Comparison of ENCODE assay signal across 8 cellular contexts in genomic region chr14:35402323-35403084, GRCh38. TPM values are rescaled to one million over a fixed set of nuclear protein-coding genes. Genes with fewer than 3 reads are reported as not detected.
DNase-seq lines count a peak whose midpoint lies in the region; ATAC-seq and TF ChIP-seq lines count a peak whose summit lies in the region.

No MANE protein-coding gene starts in this region.

- H3K9me2 ChIP-seq in HCT116 (ENCODE audit: insufficient read depth): no peaks in the 10 kb centered on the region

- no peak overlapping the region; the same call in 1 of the 2 replicates for H3K27ac ChIP-seq in HCT116 (ENCODE audit: low read depth, low read length)
- H3K27ac ChIP-seq in gastroesophageal sphincter: peak overlapping the region; percentile 91 to 100 (median 100)
- peak overlapping the region; percentile 54 to 100 (median 100) for H3K27ac ChIP-seq in skin epidermis

- H3K79me2 ChIP-seq in HCT116 (ENCODE audit: insufficient read depth, low read length): peaks cover 16% of the 10 kb centered on the region

- intact Hi-C loops in HCT116 (cut with micrococcal nuclease): loop anchor here (5.0 kb wide), 1 partner anchor 70 kb away; no protein-coding TSS in a partner anchor

- DNase-seq in HCT116 (ENCODE audit: low read depth, low spot score) (no peak), NCI-H1436 (lab: John Stamatoyannopoulos, UW) (no peak), retina (no peak), DMS153 treated with DMSO at 0.1 percent for 48 hours (lab: John Stamatoyannopoulos, UW; ENCODE audit: unreplicated experiment) (no peak), NCI-H1105 treated with DMSO at 0.1 percent for 48 hours (lab: John Stamatoyannopoulos, UW) (no peak)
- DNase-seq in activated T-cell treated with anti-CD3 and anti-CD28 coated beads, Interleukin-2, amount 50 U/mL, for 4 hours: peak; percentile 29

- H4K20me1 ChIP-seq in HCT116 (ENCODE audit: insufficient read depth): no peaks in the 10 kb centered on the region

- no peak for TF ChIP-seq POLR2A in HCT116 (IDR thresholded peaks at IDR 0.05; ENCODE audit: borderline replicate concordance, extremely low read depth, insufficient read depth, insufficient read length)
- peak in 1 of 2 donors; percentile 10 for TF ChIP-seq POLR2A in gastroesophageal sphincter (IDR thresholded peaks at IDR 0.05)

- H3K4me3 ChIP-seq in HCT116 (replicated peaks in 1 of 2; ENCODE audit: low read depth in 1 of 2, low read length in 2 of 2) (no peak overlapping the region), gastroesophageal sphincter (peak overlapping the region; percentile 97 to 98), skin epidermis (peak overlapping the region; percentile 73 to 90 (median 83))

- ATAC-seq in HCT116: no peak
- no peak for ATAC-seq in activated T-cell treated with anti-CD3 and anti-CD28 coated beads, Interleukin-2, amount 50 U/mL, for 4 hours
- ATAC-seq in gastroesophageal sphincter: no peak

- WGBS in gastroesophageal sphincter (ENCODE audit: low coverage in 1 of 2), 2 donors: 4 to 13% methylated on average over 7 to 8 of the region's 13 CpGs

- POLR2A ChIA-PET in HCT116 (lab: Charles Lee): interaction anchor here (1.1 to 2.2 kb wide), 2 partner anchors 28 to 248 kb away, joined by 4 to 6 read pairs; no protein-coding TSS in a partner anchor

- peak overlapping the region; percentile 99 for H3K4me3 Mint-ChIP-seq in activated T-cell treated with anti-CD3 and anti-CD28 coated beads, Interleukin-2, amount 50 U/mL, for 4 hours

- H3K4me1 ChIP-seq in HCT116 (ENCODE audit: control insufficient read depth in 1 of 2, insufficient read depth in 2 of 2, low read length in 2 of 2): peaks cover 25 to 32% of the 10 kb centered on the region in 2 experiments
- H3K4me1 ChIP-seq in gastroesophageal sphincter: peaks cover 4 to 66% (median 34%) of the 10 kb centered on the region in 3 donors

- RAD21 ChIA-PET in HCT116 (lab: Charles Lee; ENCODE audit: low non-redundant PET in 1 of 2, low total read pairs in 2 of 2, uncharacterized antibody in 2 of 2, unreplicated experiment in 2 of 2): no interaction called here

- H2AFZ ChIP-seq in HCT116 (ENCODE audit: low read depth, low read length, poor library complexity, severe bottlenecking): no peak overlapping the region

- H3K36me3 ChIP-seq in HCT116 (ENCODE audit: control insufficient read depth in 1 of 2, insufficient read depth in 2 of 2, low read length in 2 of 2) (peaks cover 20 to 31% of the 10 kb centered on the region in 2 experiments), gastroesophageal sphincter (peaks cover 8 to 53% of the 10 kb centered on the region in 2 donors)

- peaks cover 45% of the 10 kb centered on the region for H3K4me1 Mint-ChIP-seq in activated T-cell treated with anti-CD3 and anti-CD28 coated beads, Interleukin-2, amount 50 U/mL, for 4 hours (ENCODE audit: low read depth)

- H3K27me3 Mint-ChIP-seq in activated T-cell treated with anti-CD3 and anti-CD28 coated beads, Interleukin-2, amount 50 U/mL, for 4 hours (ENCODE audit: low read depth): no peaks in the 10 kb centered on the region

- H3K4me2 ChIP-seq in HCT116 (ENCODE audit: low read length): peak overlapping the region; percentile 84

- no peaks in the 10 kb centered on the region for H3K27me3 ChIP-seq in HCT116 (ENCODE audit: insufficient read depth, low read length)
- no peaks in the 10 kb centered on the region for H3K27me3 ChIP-seq in gastroesophageal sphincter

- TF ChIP-seq CTCF in HCT116 (IDR thresholded peaks at IDR 0.05 in 2 of 3, conservative IDR thresholded peaks at IDR 0.05 in 1 of 3; ENCODE audit: borderline replicate concordance in 1 of 3, insufficient read depth in 1 of 3, low read depth in 2 of 3, low read length in 2 of 3) (no peak), gastroesophageal sphincter (IDR thresholded peaks at IDR 0.05) (no peak)

- TSS peak; percentile 65 for BruUV-seq in HCT116 (replicated peaks; lab: Mats Ljungman, UMichigan)

- TF ChIP-seq RAD21 in HCT116 (IDR thresholded peaks at IDR 0.05; ENCODE audit: low read depth): no peak

- no peaks in the 10 kb centered on the region for H3K9me3 Mint-ChIP-seq in activated T-cell treated with anti-CD3 and anti-CD28 coated beads, Interleukin-2, amount 50 U/mL, for 4 hours

- H3K36me3 Mint-ChIP-seq in activated T-cell treated with anti-CD3 and anti-CD28 coated beads, Interleukin-2, amount 50 U/mL, for 4 hours (ENCODE audit: insufficient read depth): peaks cover 41% of the 10 kb centered on the region

- CTCF ChIA-PET in HCT116 (lab: Charles Lee): no interaction called here

- H3K9me3 ChIP-seq in HCT116 (ENCODE audit: control insufficient read depth in 1 of 2, insufficient read depth in 1 of 2, low read depth in 1 of 2, low read length in 2 of 2) (no peaks in the 10 kb centered on the region), gastroesophageal sphincter (no peaks in the 10 kb centered on the region)

- peak overlapping the region; percentile 99; the same call in 1 of the 2 replicates for H3K9ac ChIP-seq in HCT116 (ENCODE audit: low read length)

- no peak for TF ChIP-seq EP300 in gastroesophageal sphincter (IDR thresholded peaks at IDR 0.05)

TF ChIP-seq in HCT116, 20 proteins besides CTCF, POLR2A, EP300 and RAD21:
- no peak for TF ChIP-seq CEBPB (IDR thresholded peaks at IDR 0.05; ENCODE audit: low read depth)
- no peak for TF ChIP-seq EGR1 (IDR thresholded peaks at IDR 0.05; ENCODE audit: low read depth)
- no peak for TF ChIP-seq YY1 (IDR thresholded peaks at IDR 0.05; ENCODE audit: extremely low read depth, insufficient replicate concordance, low read depth, low read length)
- TF ChIP-seq ZNF274 (IDR thresholded peaks at IDR 0.05; ENCODE audit: low read depth, low read length): no peak

RNA-seq across cellular contexts. Expression of gene NFKBIA, which starts 2.0 kb away (rescaled TPM):
- total RNA-seq in HCT116 (2021; ENCODE audit: unreplicated experiment): 42.6 TPM
- polyA plus RNA-seq in HCT116 (2012): 38.0 and 62.5 TPM in 2 replicates
- total RNA-seq in activated T-cell treated with anti-CD3 and anti-CD28 coated beads, Interleukin-2, amount 50 U/mL, for 4 hours: 100 to 1,000 TPM; 530 to 701 (median 599) TPM
- total RNA-seq in gastroesophageal sphincter: 100 to 1,000 TPM; 285 to 493 (median 341) TPM

Comparison
In these comparisons a context has a peak if more than half of its experiments do, and no peak if none do; other contexts are left out.
1. H3K4me3 ChIP-seq: peak in gastroesophageal sphincter (2 of 2) and skin epidermis (7 of 7); none in HCT116 (0 of 2).